ENCODE assay signal across 33 cellular contexts in genomic region chr2:126982935-126983334, GRCh38.
"Had no signal": no experiment of that assay in that cellular context is flagged by ENCODE, and none has a peak within 500 bp of the region (broad histone marks: within the 10 kb centered on the region; RNA-seq: fewer than 3 reads in every experiment).

No MANE protein-coding gene starts in this region.

- H3K36me3 ChIP-seq: adrenal gland, brain microvascular endothelial cell, breast epithelium had no signal

- H3K4me3 ChIP-seq: adrenal gland, body of pancreas, breast epithelium had no signal

- DNase-seq: activated B cell treated with CpG ODN at 0.5 μM for 24 hours; activated CD4-positive, alpha-beta memory T cell treated with anti-CD3 and anti-CD28 coated beads for 36 hours; activated CD4-positive, alpha-beta T cell treated with anti-CD3 and anti-CD28 coated beads for 4 hours; activated CD4-positive, alpha-beta T cell treated with anti-CD3 and anti-CD28 coated beads, Interleukin-2, amount 10 ng/mL, durations not matched to agents 24 days and 14 days; activated CD4-positive, alpha-beta T cell treated with anti-CD3 and anti-CD28 coated beads, Interleukin-2, amount 50 U/mL, for 1 hour; activated CD4-positive, alpha-beta T cell treated with anti-CD3 and anti-CD28 coated beads, Interleukin-2, amount 50 U/mL, for 4 hours; activated CD4-positive, CD25-positive, alpha-beta regulatory T cell treated with anti-CD3 and anti-CD28 coated beads, Interleukin-2, amount 50 U/mL, for 72 hours; activated CD8-positive, alpha-beta memory T cell treated with anti-CD3 and anti-CD28 coated beads, Interleukin-2, amount 50 U/mL, for 4 hours; activated CD8-positive, alpha-beta T cell treated with anti-CD3 and anti-CD28 coated beads for 36 hours; activated effector memory CD4-positive, alpha-beta T cell treated with anti-CD3 and anti-CD28 coated beads, Interleukin-2, amount 50 U/mL, for 16 hours; activated gamma-delta T cell treated with Interleukin-2 at 50 U/mL for 16 hours; activated naive CD4-positive, alpha-beta T cell; activated naive CD4-positive, alpha-beta T cell treated with anti-CD3 and anti-CD28 coated beads for 36 hours; activated naive CD4-positive, alpha-beta T cell treated with anti-CD3 and anti-CD28 coated beads, Interleukin-2, amount 50 U/mL, for 16 hours; activated naive CD8-positive, alpha-beta T cell treated with anti-CD3 and anti-CD28 coated beads for 36 hours; activated T-cell treated with anti-CD3 and anti-CD28 coated beads for 4 hours; activated T-cell treated with anti-CD3 and anti-CD28 coated beads, Interleukin-2, amount 50 U/mL, for 1 hour; activated T-cell treated with anti-CD3 and anti-CD28 coated beads, Interleukin-2, amount 50 U/mL, for 4 hours; activated T-cell treated with anti-CD3 and anti-CD28 coated beads, Interleukin-2, amount 50 U/mL, for 72 hours; adrenal gland; amniotic stem cell; aorta; body of pancreas; brain microvascular endothelial cell; central memory CD4-positive, alpha-beta T cell; T-helper 1 cell; T-helper 2 cell; T-helper 9 cell had no signal

- FAIRE-seq: astrocyte, TTC549 had no signal

- H3K9me3 ChIP-seq: adrenal gland, body of pancreas, breast epithelium had no signal

- H3K4me1 ChIP-seq: adrenal gland, body of pancreas, breast epithelium had no signal

- ATAC-seq: activated CD8-positive, alpha-beta T cell treated with anti-CD3 and anti-CD28 coated beads for 36 hours; activated naive CD4-positive, alpha-beta T cell treated with anti-CD3 and anti-CD28 coated beads, Interleukin-2, amount 50 U/mL, for 72 hours; activated T-cell treated with anti-CD3 and anti-CD28 coated beads, Interleukin-2, amount 50 U/mL, for 4 hours; activated T-cell treated with anti-CD3 and anti-CD28 coated beads, Interleukin-2, amount 50 U/mL, for 72 hours; activated T-helper 17 cell treated with anti-CD3 and anti-CD28 coated beads, Interleukin-2, amount 50 U/mL, for 72 hours; body of pancreas had no signal
